ENCODE assay signal across 8 cellular contexts in the genomic region with DNA sequence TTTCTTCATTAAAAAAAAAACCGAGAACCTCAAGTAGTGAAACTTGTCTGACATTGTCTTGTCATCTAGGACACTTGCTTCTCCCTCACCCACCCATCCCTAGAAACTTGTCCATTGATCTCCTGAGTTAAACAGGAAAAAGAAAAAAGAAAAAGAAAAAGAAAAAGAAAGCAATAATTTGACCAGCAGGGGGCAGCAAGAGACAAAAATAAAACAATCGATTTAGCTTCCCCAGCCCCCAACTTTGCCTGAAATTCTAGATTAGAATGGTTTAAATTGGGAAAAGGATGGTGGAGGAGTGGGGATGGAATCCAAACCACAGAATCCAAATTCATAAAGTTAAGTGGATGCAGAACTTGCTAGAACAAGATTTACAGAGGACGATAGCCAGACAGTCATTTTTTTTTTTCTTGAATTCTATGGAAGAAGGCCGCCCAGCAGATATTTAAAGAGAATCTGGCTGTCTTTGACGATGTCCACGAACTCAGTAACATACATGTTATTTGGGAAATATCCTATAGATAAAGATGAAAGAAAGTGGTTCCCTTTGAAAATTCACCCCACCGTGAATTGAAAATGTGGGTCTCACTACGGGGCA.
DNase-seq lines count a peak whose midpoint lies in the region; ATAC-seq, FAIRE-seq and TF ChIP-seq lines count a peak whose summit lies in the region.

No MANE protein-coding gene starts in this region.

- H3K4me3 ChIP-seq in AG10803 (ENCODE audit: low read length) (no peak overlapping the region), ascending aorta (no peak overlapping the region), kidney (ENCODE audit: low read length in 2 of 2) (no peak overlapping the region), upper lobe of right lung (no peak overlapping the region)

- intact Hi-C loops in ascending aorta (cut with DNase I) (loop anchor here (1.0 to 5.0 kb wide), 3 partner anchors 144 to 606 kb away; no protein-coding TSS in a partner anchor), kidney (cut with DNase I) (no loop called here), upper lobe of right lung (cut with DNase I) (loop anchor here (10.0 kb wide), 1 partner anchor 609 kb away; no protein-coding TSS in a partner anchor), posterior vena cava (cut with DNase I) (loop anchor here in 1 of 2 donors (10.0 kb wide), 1 partner anchor 609 kb away; no protein-coding TSS in a partner anchor)

- no peaks in the 10 kb centered on the region for H3K9me3 ChIP-seq in ascending aorta
- H3K9me3 ChIP-seq in kidney (ENCODE audit: control insufficient read depth in 1 of 2, low read length in 2 of 2), result no peaks in the 10 kb centered on the region
- H3K9me3 ChIP-seq in upper lobe of right lung, result no peaks in the 10 kb centered on the region

- no peaks in the 10 kb centered on the region for H3K4me1 ChIP-seq in ascending aorta
- H3K4me1 ChIP-seq in kidney (ENCODE audit: control insufficient read depth in 1 of 2, insufficient read depth in 1 of 2, low read depth in 1 of 2, low read length in 2 of 2), result no peaks in the 10 kb centered on the region
- no peaks in the 10 kb centered on the region for H3K4me1 ChIP-seq in upper lobe of right lung

- DNase-seq in AG10803 (ENCODE audit: low read depth) (peak; percentile 72), GM10248 (ENCODE audit: extremely low spot score) (peak; percentile 24), NCI-H2196 treated with DMSO at 0.1 percent for 48 hours (lab: John Stamatoyannopoulos, UW; ENCODE audit: unreplicated experiment) (peak; percentile 12), ascending aorta (ENCODE audit: low spot score in 2 of 2) (no peak), kidney (no peak), upper lobe of right lung (no peak), posterior vena cava (ENCODE audit: low spot score) (no peak)

- POLR2A ChIA-PET in GM10248 (lab: Yijun Ruan, JAX), result no interaction called here

- peak; percentile 70 for FAIRE-seq in kidney (lab: Jason Lieb, UNC)

- ATAC-seq in upper lobe of right lung (no peak), GM19023 (IDR thresholded peaks at IDR 0.05; ENCODE audit: unreplicated experiment) (no peak)

- H3K36me3 ChIP-seq in ascending aorta (no peaks in the 10 kb centered on the region), kidney (ENCODE audit: control insufficient read depth in 1 of 2, insufficient read depth in 2 of 2, low read length in 2 of 2) (no peaks in the 10 kb centered on the region), upper lobe of right lung (no peaks in the 10 kb centered on the region)

- TF ChIP-seq CTCF in AG10803 (conservative IDR thresholded peaks at IDR 0.05; ENCODE audit: low read length), result peak; percentile 61
- peak; percentile 37 for TF ChIP-seq CTCF in GM10248 (IDR thresholded peaks at IDR 0.05; ENCODE audit: control extremely low read depth, extremely low read depth, low read depth, missing control alignments)
- peak; percentile 37 to 70 (median 54) for TF ChIP-seq CTCF in ascending aorta (IDR thresholded peaks at IDR 0.05)
- TF ChIP-seq CTCF in kidney (IDR thresholded peaks at IDR 0.05; ENCODE audit: borderline replicate concordance, extremely low read depth, insufficient read depth), result peak; percentile 37
- peak; percentile 59 for TF ChIP-seq CTCF in upper lobe of right lung (IDR thresholded peaks at IDR 0.05)

- H3K27ac ChIP-seq in ascending aorta (no peak overlapping the region), kidney (ENCODE audit: low read depth in 2 of 2, low read length in 2 of 2) (no peak overlapping the region), upper lobe of right lung (no peak overlapping the region)

- H3K27me3 ChIP-seq in ascending aorta, result no peaks in the 10 kb centered on the region
- H3K27me3 ChIP-seq in upper lobe of right lung, result no peaks in the 10 kb centered on the region

- CTCF ChIA-PET in GM10248 (lab: Yijun Ruan, JAX), result interaction anchor here (0.8 to 3.9 kb wide), 13 partner anchors 8 to 1857 kb away, joined by 3 to 20 read pairs (median 5); no protein-coding TSS in a partner anchor

- H3K9ac ChIP-seq in kidney (ENCODE audit: low read length in 2 of 2), result no peak overlapping the region

Comparison
In these comparisons a context has a peak if more than half of its experiments do, and no peak if none do; other contexts are left out.
1. DNase-seq: peak in AG10803 (single experiment), GM10248 (single experiment) and NCI-H2196 treated with DMSO at 0.1 percent for 48 hours (single experiment); none in ascending aorta (0 of 2), kidney (single experiment), upper lobe of right lung (single experiment) and posterior vena cava (single experiment).
2. Peak in every context shown above with its lines, with median percentiles within 50 percentile points of each other: CTCF ChIP-seq.